ENCODE assay signal across 1 cellular context in the genomic region with DNA sequence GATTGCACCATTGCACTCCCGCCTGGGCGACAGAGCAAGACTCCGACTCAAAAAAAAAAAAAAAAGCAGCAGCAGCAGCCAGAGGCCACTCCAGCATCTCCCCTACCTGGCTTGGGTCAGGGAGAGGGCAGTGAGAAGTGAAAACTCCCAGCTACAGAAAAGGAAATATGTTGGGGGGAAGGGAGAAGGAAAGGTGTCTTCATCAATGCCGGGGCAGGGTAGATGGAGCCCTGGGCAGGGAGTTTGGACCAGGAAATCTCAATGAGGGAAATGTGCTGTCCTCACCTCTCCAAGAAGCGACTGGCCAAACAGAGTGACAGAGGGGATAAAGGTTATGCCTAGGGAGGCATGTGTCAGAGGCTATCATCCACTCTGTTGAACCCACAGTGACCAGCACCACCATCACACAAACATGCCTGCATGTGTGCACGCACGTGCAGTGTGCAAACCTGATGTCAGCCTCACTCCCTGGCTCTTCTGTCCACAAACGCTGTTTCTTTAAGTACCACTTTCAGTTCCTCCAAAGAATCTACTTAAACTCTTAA.
TF ChIP-seq lines count a peak whose summit lies in the region.

No MANE protein-coding gene starts in this region.

TF ChIP-seq in GM23338, 12 proteins besides CTCF, POLR2A, EP300 and RAD21:
- no peak for TF ChIP-seq NANOG (IDR thresholded peaks at IDR 0.05; ENCODE audit: borderline replicate concordance)
- no peak for TF ChIP-seq EZH2 (IDR thresholded peaks at IDR 0.05; ENCODE audit: low read depth, unreplicated experiment)
- no peak for TF ChIP-seq ZNF114 (CRISPR knock-in tag; IDR thresholded peaks at IDR 0.05)
- no peak for TF ChIP-seq EZH2phosphoT487 (IDR thresholded peaks at IDR 0.05; ENCODE audit: unreplicated experiment)
- TF ChIP-seq STAT1 (IDR thresholded peaks at IDR 0.05; ENCODE audit: unreplicated experiment) = no peak
- TF ChIP-seq POLR2AphosphoS5 (IDR thresholded peaks at IDR 0.05; ENCODE audit: low read depth) = no peak
- no peak for TF ChIP-seq ZNF331 (CRISPR knock-in tag; IDR thresholded peaks at IDR 0.05; ENCODE audit: low read depth)
- no peak for TF ChIP-seq CREB1 (CRISPR knock-in tag; IDR thresholded peaks at IDR 0.05; ENCODE audit: low read depth)
- TF ChIP-seq, protein P1, sequence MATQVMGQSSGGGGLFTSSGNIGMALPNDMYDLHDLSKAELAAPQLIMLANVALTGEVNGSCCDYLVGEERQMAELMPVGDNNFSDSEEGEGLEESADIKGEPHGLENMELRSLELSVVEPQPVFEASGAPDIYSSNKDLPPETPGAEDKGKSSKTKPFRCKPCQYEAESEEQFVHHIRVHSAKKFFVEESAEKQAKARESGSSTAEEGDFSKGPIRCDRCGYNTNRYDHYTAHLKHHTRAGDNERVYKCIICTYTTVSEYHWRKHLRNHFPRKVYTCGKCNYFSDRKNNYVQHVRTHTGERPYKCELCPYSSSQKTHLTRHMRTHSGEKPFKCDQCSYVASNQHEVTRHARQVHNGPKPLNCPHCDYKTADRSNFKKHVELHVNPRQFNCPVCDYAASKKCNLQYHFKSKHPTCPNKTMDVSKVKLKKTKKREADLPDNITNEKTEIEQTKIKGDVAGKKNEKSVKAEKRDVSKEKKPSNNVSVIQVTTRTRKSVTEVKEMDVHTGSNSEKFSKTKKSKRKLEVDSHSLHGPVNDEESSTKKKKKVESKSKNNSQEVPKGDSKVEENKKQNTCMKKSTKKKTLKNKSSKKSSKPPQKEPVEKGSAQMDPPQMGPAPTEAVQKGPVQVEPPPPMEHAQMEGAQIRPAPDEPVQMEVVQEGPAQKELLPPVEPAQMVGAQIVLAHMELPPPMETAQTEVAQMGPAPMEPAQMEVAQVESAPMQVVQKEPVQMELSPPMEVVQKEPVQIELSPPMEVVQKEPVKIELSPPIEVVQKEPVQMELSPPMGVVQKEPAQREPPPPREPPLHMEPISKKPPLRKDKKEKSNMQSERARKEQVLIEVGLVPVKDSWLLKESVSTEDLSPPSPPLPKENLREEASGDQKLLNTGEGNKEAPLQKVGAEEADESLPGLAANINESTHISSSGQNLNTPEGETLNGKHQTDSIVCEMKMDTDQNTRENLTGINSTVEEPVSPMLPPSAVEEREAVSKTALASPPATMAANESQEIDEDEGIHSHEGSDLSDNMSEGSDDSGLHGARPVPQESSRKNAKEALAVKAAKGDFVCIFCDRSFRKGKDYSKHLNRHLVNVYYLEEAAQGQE (IDR thresholded peaks at IDR 0.05; ENCODE audit: unreplicated experiment) = no peak
- no peak for TF ChIP-seq JUNB (IDR thresholded peaks at IDR 0.05; ENCODE audit: unreplicated experiment)
- TF ChIP-seq, protein P2, sequence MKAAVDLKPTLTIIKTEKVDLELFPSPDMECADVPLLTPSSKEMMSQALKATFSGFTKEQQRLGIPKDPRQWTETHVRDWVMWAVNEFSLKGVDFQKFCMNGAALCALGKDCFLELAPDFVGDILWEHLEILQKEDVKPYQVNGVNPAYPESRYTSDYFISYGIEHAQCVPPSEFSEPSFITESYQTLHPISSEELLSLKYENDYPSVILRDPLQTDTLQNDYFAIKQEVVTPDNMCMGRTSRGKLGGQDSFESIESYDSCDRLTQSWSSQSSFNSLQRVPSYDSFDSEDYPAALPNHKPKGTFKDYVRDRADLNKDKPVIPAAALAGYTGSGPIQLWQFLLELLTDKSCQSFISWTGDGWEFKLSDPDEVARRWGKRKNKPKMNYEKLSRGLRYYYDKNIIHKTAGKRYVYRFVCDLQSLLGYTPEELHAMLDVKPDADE (IDR thresholded peaks at IDR 0.05) = no peak
- TF ChIP-seq, protein P3, sequence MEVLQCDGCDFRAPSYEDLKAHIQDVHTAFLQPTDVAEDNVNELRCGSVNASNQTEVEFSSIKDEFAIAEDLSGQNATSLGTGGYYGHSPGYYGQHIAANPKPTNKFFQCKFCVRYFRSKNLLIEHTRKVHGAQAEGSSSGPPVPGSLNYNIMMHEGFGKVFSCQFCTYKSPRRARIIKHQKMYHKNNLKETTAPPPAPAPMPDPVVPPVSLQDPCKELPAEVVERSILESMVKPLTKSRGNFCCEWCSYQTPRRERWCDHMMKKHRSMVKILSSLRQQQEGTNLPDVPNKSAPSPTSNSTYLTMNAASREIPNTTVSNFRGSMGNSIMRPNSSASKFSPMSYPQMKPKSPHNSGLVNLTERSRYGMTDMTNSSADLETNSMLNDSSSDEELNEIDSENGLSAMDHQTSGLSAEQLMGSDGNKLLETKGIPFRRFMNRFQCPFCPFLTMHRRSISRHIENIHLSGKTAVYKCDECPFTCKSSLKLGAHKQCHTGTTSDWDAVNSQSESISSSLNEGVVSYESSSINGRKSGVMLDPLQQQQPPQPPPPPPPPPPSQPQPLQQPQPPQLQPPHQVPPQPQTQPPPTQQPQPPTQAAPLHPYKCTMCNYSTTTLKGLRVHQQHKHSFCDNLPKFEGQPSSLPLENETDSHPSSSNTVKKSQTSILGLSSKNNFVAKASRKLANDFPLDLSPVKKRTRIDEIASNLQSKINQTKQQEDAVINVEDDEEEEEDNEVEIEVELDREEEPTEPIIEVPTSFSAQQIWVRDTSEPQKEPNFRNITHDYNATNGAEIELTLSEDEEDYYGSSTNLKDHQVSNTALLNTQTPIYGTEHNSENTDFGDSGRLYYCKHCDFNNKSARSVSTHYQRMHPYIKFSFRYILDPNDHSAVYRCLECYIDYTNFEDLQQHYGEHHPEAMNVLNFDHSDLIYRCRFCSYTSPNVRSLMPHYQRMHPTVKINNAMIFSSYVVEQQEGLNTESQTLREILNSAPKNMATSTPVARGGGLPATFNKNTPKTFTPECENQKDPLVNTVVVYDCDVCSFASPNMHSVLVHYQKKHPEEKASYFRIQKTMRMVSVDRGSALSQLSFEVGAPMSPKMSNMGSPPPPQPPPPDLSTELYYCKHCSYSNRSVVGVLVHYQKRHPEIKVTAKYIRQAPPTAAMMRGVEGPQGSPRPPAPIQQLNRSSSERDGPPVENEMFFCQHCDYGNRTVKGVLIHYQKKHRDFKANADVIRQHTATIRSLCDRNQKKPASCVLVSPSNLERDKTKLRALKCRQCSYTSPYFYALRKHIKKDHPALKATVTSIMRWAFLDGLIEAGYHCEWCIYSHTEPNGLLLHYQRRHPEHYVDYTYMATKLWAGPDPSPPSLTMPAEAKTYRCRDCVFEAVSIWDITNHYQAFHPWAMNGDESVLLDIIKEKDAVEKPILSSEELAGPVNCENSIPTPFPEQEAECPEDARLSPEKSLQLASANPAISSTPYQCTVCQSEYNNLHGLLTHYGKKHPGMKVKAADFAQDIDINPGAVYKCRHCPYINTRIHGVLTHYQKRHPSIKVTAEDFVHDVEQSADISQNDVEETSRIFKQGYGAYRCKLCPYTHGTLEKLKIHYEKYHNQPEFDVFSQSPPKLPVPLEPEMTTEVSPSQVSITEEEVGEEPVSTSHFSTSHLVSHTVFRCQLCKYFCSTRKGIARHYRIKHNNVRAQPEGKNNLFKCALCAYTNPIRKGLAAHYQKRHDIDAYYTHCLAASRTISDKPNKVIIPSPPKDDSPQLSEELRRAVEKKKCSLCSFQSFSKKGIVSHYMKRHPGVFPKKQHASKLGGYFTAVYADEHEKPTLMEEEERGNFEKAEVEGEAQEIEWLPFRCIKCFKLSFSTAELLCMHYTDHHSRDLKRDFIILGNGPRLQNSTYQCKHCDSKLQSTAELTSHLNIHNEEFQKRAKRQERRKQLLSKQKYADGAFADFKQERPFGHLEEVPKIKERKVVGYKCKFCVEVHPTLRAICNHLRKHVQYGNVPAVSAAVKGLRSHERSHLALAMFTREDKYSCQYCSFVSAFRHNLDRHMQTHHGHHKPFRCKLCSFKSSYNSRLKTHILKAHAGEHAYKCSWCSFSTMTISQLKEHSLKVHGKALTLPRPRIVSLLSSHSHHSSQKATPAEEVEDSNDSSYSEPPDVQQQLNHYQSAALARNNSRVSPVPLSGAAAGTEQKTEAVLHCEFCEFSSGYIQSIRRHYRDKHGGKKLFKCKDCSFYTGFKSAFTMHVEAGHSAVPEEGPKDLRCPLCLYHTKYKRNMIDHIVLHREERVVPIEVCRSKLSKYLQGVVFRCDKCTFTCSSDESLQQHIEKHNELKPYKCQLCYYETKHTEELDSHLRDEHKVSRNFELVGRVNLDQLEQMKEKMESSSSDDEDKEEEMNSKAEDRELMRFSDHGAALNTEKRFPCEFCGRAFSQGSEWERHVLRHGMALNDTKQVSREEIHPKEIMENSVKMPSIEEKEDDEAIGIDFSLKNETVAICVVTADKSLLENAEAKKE (CRISPR knock-in tag; IDR thresholded peaks at IDR 0.05) = no peak
